In genomic region chr17:73379814-73380213, GRCh38 we compare ENCODE assay signal across 19 cellular contexts.
A peak's percentile ranks its signal among the peaks of the same experiment; 100 is the strongest.
DNase-seq lines count a peak whose midpoint lies in the region; ATAC-seq and TF ChIP-seq lines count a peak whose summit lies in the region.
"Had no signal": no experiment of that assay in that cellular context is flagged by ENCODE, and none has a peak within 500 bp of the region (broad histone marks: within the 10 kb centered on the region; RNA-seq: fewer than 3 reads in every experiment).

No MANE protein-coding gene starts in this region.

- peak; percentile 45 for DNase-seq in Right ventricle myocardium inferior (ENCODE audit: missing footprints)
- no peak for DNase-seq in heart right ventricle
- DNase-seq in medulla oblongata (ENCODE audit: extremely low spot score): peak; percentile 33
- DNase-seq in NCI-H1105 treated with DMSO at 0.1 percent for 48 hours (lab: John Stamatoyannopoulos, UW): no peak
- DNase-seq in GM19238 (ENCODE audit: insufficient read length, low spot score): no peak
- DNase-seq in activated gamma-delta T cell treated with Interleukin-2 at 50 U/mL for 16 hours: no peak
- DNase-seq: AML-193; Calu3; CD4-positive, alpha-beta memory T cell; DMS53; DND-41; EL; H9 had no signal

- H3K4me3 ChIP-seq in heart right ventricle: no peak overlapping the region
- H3K4me3 ChIP-seq: A549, BLaER1, GM12878 had no signal

- no peak overlapping the region for H3K27ac ChIP-seq in heart right ventricle
- H3K27ac ChIP-seq: 22Rv1, A549, BLaER1 had no signal

- peak overlapping the region in 1 of 5 experiments; percentile 12 for H3K4me3 Mint-ChIP-seq in brain
- H3K4me3 Mint-ChIP-seq: CD14-positive monocyte; CD4-positive, alpha-beta memory T cell; H9 had no signal

- intact Hi-C loops in Right ventricle myocardium inferior (cut with DNase I): no loop called here
- intact Hi-C loops in heart right ventricle (cut with DNase I): loop anchor here in 3 of 10 donors (10.0 kb wide), 2 partner anchors 645 to 655 kb away; no protein-coding TSS in a partner anchor

- H3K27me3 Mint-ChIP-seq in brain: peaks cover 3% of the 10 kb centered on the region

- no peaks in the 10 kb centered on the region for H3K4me1 ChIP-seq in heart right ventricle
- H3K4me1 ChIP-seq: A549, BLaER1 had no signal

- H3K36me3 ChIP-seq in heart right ventricle: no peaks in the 10 kb centered on the region

- peak overlapping the region in 3 of 5 experiments; percentile 22 to 91 (median 35) for H3K27ac Mint-ChIP-seq in brain
- H3K27ac Mint-ChIP-seq: CD14-positive monocyte; CD4-positive, alpha-beta memory T cell; H9 had no signal

- no peaks in the 10 kb centered on the region for H3K27me3 ChIP-seq in heart right ventricle
- H3K27me3 ChIP-seq: BLaER1 had no signal

- ATAC-seq in Right ventricle myocardium inferior (no peak), heart right ventricle (no peak)
- ATAC-seq: GM12878 had no signal

- H3K36me3 Mint-ChIP-seq in brain: peaks cover 57% of the 10 kb centered on the region
- H3K36me3 Mint-ChIP-seq: CD14-positive monocyte; CD4-positive, alpha-beta memory T cell had no signal

- H3K9me3 Mint-ChIP-seq in brain: no peaks in the 10 kb centered on the region
- H3K9me3 Mint-ChIP-seq: CD14-positive monocyte; CD4-positive, alpha-beta memory T cell; H9 had no signal

- no peaks in the 10 kb centered on the region for H3K4me1 Mint-ChIP-seq in brain
- H3K4me1 Mint-ChIP-seq: CD14-positive monocyte had no signal

- 80 to 82% methylated on average over 8 of the region's 8 CpGs for WGBS in heart right ventricle, 2 donors

- no peak for TF ChIP-seq CTCF in heart right ventricle (IDR thresholded peaks at IDR 0.05)
- TF ChIP-seq CTCF in brain (conservative IDR thresholded peaks at IDR 0.05): no peak

- H3K9me3 ChIP-seq in heart right ventricle: no peaks in the 10 kb centered on the region
- H3K9me3 ChIP-seq: A549, BLaER1 had no signal

Comparison
In these comparisons a context has a peak if more than half of its experiments do, and no peak if none do; other contexts are left out.
1. DNase-seq: peak in Right ventricle myocardium inferior (single experiment) and medulla oblongata (single experiment); none in heart right ventricle (0 of 2), NCI-H1105 treated with DMSO at 0.1 percent for 48 hours (single experiment), GM19238 (single experiment) and activated gamma-delta T cell treated with Interleukin-2 at 50 U/mL for 16 hours (single experiment).